2 cellular contexts compared by ENCODE assay signal in the genomic region with DNA sequence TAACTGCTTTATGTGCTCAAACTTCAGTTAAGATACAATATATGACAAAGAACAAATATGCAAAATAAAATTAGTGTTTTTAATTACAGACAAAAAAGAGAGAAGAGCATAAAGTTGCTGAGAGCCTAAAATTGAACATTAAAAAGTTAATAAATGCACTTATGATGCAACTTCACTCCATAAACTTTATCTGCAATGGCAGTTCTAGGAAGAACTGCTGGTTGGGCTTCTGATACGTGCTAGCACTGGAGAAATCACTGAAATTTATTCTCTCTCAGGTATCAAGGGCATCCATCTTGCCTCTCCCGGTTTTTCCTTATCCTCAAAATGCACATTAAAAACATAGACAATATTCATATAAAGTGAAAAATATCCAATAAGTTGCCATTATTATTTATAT.
A peak's percentile ranks its signal among the peaks of the same experiment; 100 is the strongest.
TF ChIP-seq lines count a peak whose summit lies in the region.

No MANE protein-coding gene starts in this region.

TF ChIP-seq in GM23338, 12 proteins besides CTCF, POLR2A, EP300 and RAD21:
- TF ChIP-seq EZH2 (IDR thresholded peaks at IDR 0.05; ENCODE audit: low read depth, unreplicated experiment) (no peak), POLR2AphosphoS5 (IDR thresholded peaks at IDR 0.05; ENCODE audit: low read depth) (no peak), ZNF114 (CRISPR knock-in tag; IDR thresholded peaks at IDR 0.05) (no peak)
- TF ChIP-seq, protein P1, sequence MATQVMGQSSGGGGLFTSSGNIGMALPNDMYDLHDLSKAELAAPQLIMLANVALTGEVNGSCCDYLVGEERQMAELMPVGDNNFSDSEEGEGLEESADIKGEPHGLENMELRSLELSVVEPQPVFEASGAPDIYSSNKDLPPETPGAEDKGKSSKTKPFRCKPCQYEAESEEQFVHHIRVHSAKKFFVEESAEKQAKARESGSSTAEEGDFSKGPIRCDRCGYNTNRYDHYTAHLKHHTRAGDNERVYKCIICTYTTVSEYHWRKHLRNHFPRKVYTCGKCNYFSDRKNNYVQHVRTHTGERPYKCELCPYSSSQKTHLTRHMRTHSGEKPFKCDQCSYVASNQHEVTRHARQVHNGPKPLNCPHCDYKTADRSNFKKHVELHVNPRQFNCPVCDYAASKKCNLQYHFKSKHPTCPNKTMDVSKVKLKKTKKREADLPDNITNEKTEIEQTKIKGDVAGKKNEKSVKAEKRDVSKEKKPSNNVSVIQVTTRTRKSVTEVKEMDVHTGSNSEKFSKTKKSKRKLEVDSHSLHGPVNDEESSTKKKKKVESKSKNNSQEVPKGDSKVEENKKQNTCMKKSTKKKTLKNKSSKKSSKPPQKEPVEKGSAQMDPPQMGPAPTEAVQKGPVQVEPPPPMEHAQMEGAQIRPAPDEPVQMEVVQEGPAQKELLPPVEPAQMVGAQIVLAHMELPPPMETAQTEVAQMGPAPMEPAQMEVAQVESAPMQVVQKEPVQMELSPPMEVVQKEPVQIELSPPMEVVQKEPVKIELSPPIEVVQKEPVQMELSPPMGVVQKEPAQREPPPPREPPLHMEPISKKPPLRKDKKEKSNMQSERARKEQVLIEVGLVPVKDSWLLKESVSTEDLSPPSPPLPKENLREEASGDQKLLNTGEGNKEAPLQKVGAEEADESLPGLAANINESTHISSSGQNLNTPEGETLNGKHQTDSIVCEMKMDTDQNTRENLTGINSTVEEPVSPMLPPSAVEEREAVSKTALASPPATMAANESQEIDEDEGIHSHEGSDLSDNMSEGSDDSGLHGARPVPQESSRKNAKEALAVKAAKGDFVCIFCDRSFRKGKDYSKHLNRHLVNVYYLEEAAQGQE (IDR thresholded peaks at IDR 0.05; ENCODE audit: unreplicated experiment): no peak
- TF ChIP-seq, protein P2, sequence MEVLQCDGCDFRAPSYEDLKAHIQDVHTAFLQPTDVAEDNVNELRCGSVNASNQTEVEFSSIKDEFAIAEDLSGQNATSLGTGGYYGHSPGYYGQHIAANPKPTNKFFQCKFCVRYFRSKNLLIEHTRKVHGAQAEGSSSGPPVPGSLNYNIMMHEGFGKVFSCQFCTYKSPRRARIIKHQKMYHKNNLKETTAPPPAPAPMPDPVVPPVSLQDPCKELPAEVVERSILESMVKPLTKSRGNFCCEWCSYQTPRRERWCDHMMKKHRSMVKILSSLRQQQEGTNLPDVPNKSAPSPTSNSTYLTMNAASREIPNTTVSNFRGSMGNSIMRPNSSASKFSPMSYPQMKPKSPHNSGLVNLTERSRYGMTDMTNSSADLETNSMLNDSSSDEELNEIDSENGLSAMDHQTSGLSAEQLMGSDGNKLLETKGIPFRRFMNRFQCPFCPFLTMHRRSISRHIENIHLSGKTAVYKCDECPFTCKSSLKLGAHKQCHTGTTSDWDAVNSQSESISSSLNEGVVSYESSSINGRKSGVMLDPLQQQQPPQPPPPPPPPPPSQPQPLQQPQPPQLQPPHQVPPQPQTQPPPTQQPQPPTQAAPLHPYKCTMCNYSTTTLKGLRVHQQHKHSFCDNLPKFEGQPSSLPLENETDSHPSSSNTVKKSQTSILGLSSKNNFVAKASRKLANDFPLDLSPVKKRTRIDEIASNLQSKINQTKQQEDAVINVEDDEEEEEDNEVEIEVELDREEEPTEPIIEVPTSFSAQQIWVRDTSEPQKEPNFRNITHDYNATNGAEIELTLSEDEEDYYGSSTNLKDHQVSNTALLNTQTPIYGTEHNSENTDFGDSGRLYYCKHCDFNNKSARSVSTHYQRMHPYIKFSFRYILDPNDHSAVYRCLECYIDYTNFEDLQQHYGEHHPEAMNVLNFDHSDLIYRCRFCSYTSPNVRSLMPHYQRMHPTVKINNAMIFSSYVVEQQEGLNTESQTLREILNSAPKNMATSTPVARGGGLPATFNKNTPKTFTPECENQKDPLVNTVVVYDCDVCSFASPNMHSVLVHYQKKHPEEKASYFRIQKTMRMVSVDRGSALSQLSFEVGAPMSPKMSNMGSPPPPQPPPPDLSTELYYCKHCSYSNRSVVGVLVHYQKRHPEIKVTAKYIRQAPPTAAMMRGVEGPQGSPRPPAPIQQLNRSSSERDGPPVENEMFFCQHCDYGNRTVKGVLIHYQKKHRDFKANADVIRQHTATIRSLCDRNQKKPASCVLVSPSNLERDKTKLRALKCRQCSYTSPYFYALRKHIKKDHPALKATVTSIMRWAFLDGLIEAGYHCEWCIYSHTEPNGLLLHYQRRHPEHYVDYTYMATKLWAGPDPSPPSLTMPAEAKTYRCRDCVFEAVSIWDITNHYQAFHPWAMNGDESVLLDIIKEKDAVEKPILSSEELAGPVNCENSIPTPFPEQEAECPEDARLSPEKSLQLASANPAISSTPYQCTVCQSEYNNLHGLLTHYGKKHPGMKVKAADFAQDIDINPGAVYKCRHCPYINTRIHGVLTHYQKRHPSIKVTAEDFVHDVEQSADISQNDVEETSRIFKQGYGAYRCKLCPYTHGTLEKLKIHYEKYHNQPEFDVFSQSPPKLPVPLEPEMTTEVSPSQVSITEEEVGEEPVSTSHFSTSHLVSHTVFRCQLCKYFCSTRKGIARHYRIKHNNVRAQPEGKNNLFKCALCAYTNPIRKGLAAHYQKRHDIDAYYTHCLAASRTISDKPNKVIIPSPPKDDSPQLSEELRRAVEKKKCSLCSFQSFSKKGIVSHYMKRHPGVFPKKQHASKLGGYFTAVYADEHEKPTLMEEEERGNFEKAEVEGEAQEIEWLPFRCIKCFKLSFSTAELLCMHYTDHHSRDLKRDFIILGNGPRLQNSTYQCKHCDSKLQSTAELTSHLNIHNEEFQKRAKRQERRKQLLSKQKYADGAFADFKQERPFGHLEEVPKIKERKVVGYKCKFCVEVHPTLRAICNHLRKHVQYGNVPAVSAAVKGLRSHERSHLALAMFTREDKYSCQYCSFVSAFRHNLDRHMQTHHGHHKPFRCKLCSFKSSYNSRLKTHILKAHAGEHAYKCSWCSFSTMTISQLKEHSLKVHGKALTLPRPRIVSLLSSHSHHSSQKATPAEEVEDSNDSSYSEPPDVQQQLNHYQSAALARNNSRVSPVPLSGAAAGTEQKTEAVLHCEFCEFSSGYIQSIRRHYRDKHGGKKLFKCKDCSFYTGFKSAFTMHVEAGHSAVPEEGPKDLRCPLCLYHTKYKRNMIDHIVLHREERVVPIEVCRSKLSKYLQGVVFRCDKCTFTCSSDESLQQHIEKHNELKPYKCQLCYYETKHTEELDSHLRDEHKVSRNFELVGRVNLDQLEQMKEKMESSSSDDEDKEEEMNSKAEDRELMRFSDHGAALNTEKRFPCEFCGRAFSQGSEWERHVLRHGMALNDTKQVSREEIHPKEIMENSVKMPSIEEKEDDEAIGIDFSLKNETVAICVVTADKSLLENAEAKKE (CRISPR knock-in tag; IDR thresholded peaks at IDR 0.05): no peak

TF ChIP-seq in H1, 55 proteins besides CTCF, POLR2A, EP300 and RAD21:
- TF ChIP-seq TAF1 (IDR thresholded peaks at IDR 0.05; ENCODE audit: low read depth, low read length): no peak
- TF ChIP-seq ZNF274 (IDR thresholded peaks at IDR 0.05; ENCODE audit: borderline replicate concordance, extremely low read depth, low read length): no peak
- TF ChIP-seq, protein P3, sequence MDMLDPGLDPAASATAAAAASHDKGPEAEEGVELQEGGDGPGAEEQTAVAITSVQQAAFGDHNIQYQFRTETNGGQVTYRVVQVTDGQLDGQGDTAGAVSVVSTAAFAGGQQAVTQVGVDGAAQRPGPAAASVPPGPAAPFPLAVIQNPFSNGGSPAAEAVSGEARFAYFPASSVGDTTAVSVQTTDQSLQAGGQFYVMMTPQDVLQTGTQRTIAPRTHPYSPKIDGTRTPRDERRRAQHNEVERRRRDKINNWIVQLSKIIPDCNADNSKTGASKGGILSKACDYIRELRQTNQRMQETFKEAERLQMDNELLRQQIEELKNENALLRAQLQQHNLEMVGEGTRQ (IDR thresholded peaks at IDR 0.05; ENCODE audit: low read length): no peak
- TF ChIP-seq SP2 (IDR thresholded peaks at IDR 0.05; ENCODE audit: low read length): no peak
- TF ChIP-seq BCL11A (IDR thresholded peaks at IDR 0.05; ENCODE audit: low read depth in 2 of 2, low read length in 2 of 2): no peak
- peak; percentile 44; the same call in 1 of the 2 replicates for TF ChIP-seq YY1 (IDR thresholded peaks at IDR 0.05; ENCODE audit: low read depth, low read length)
- no peak for TF ChIP-seq KDM1A (IDR thresholded peaks at IDR 0.05; ENCODE audit: borderline replicate concordance, low read length)
- no peak for TF ChIP-seq SP4 (IDR thresholded peaks at IDR 0.05; ENCODE audit: low read length)
- TF ChIP-seq CEBPB (IDR thresholded peaks at IDR 0.05; ENCODE audit: low read depth, low read length): 0 out of 2 replicates have a peak, but pooled peaks have one; percentile 38
- TF ChIP-seq, protein P4, sequence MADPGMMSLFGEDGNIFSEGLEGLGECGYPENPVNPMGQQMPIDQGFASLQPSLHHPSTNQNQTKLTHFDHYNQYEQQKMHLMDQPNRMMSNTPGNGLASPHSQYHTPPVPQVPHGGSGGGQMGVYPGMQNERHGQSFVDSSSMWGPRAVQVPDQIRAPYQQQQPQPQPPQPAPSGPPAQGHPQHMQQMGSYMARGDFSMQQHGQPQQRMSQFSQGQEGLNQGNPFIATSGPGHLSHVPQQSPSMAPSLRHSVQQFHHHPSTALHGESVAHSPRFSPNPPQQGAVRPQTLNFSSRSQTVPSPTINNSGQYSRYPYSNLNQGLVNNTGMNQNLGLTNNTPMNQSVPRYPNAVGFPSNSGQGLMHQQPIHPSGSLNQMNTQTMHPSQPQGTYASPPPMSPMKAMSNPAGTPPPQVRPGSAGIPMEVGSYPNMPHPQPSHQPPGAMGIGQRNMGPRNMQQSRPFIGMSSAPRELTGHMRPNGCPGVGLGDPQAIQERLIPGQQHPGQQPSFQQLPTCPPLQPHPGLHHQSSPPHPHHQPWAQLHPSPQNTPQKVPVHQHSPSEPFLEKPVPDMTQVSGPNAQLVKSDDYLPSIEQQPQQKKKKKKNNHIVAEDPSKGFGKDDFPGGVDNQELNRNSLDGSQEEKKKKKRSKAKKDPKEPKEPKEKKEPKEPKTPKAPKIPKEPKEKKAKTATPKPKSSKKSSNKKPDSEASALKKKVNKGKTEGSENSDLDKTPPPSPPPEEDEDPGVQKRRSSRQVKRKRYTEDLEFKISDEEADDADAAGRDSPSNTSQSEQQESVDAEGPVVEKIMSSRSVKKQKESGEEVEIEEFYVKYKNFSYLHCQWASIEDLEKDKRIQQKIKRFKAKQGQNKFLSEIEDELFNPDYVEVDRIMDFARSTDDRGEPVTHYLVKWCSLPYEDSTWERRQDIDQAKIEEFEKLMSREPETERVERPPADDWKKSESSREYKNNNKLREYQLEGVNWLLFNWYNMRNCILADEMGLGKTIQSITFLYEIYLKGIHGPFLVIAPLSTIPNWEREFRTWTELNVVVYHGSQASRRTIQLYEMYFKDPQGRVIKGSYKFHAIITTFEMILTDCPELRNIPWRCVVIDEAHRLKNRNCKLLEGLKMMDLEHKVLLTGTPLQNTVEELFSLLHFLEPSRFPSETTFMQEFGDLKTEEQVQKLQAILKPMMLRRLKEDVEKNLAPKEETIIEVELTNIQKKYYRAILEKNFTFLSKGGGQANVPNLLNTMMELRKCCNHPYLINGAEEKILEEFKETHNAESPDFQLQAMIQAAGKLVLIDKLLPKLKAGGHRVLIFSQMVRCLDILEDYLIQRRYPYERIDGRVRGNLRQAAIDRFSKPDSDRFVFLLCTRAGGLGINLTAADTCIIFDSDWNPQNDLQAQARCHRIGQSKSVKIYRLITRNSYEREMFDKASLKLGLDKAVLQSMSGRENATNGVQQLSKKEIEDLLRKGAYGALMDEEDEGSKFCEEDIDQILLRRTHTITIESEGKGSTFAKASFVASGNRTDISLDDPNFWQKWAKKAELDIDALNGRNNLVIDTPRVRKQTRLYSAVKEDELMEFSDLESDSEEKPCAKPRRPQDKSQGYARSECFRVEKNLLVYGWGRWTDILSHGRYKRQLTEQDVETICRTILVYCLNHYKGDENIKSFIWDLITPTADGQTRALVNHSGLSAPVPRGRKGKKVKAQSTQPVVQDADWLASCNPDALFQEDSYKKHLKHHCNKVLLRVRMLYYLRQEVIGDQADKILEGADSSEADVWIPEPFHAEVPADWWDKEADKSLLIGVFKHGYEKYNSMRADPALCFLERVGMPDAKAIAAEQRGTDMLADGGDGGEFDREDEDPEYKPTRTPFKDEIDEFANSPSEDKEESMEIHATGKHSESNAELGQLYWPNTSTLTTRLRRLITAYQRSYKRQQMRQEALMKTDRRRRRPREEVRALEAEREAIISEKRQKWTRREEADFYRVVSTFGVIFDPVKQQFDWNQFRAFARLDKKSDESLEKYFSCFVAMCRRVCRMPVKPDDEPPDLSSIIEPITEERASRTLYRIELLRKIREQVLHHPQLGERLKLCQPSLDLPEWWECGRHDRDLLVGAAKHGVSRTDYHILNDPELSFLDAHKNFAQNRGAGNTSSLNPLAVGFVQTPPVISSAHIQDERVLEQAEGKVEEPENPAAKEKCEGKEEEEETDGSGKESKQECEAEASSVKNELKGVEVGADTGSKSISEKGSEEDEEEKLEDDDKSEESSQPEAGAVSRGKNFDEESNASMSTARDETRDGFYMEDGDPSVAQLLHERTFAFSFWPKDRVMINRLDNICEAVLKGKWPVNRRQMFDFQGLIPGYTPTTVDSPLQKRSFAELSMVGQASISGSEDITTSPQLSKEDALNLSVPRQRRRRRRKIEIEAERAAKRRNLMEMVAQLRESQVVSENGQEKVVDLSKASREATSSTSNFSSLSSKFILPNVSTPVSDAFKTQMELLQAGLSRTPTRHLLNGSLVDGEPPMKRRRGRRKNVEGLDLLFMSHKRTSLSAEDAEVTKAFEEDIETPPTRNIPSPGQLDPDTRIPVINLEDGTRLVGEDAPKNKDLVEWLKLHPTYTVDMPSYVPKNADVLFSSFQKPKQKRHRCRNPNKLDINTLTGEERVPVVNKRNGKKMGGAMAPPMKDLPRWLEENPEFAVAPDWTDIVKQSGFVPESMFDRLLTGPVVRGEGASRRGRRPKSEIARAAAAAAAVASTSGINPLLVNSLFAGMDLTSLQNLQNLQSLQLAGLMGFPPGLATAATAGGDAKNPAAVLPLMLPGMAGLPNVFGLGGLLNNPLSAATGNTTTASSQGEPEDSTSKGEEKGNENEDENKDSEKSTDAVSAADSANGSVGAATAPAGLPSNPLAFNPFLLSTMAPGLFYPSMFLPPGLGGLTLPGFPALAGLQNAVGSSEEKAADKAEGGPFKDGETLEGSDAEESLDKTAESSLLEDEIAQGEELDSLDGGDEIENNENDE (IDR thresholded peaks at IDR 0.05; ENCODE audit: insufficient replicate concordance, low read length): no peak
